In the genomic region with DNA sequence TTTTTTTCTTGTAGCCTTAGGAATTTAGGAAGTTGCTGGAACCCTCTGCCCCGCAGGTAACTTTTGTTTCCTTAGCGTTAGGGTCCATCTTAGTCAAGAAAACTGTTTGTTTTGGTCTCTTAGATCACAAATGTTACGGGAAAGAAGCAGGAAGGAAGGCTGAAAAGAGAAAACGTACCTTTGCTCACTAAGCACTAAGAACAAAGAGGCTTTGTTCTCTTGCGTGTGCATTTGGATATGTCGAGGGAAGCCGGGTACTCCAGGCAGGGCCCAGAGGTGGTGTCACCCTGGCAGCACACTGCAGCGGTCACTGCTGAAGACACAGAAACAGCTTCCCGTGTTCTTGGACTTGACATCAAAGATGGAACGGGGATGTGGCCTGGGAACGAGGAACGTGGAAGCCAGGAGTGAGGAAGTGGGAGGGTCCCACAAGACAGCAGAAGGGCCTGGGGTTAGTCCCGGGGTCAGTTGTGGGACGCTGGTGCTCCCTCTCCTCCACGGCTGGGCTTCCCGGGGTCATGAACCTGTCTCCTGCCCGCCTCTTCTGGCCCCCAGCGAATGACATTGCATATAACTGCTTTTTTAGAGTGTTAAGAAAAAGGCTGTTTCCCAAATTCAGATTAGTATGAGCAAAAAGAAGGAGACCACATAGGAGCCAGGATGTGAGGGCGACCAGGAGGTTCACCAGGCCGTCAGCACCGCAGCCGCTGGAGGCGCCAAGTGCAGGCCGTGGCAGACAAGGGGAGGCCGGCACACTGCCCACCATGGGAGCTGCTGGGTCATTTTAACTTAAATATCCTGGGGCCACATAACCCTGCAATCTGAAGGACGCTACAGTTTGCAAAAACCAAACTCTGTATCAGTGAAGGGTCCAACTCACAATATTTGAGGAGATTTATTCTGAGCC, we compare ENCODE assay signal across 17 cellular contexts. TPM values are rescaled to one million over a fixed set of nuclear protein-coding genes. Genes with fewer than 3 reads are reported as not detected.
DNase-seq lines count a peak whose midpoint lies in the region; ATAC-seq and TF ChIP-seq lines count a peak whose summit lies in the region.
"Had no signal": no experiment of that assay in that cellular context is flagged by ENCODE, and none has a peak within 500 bp of the region (broad histone marks: within the 10 kb centered on the region; RNA-seq: fewer than 3 reads in every experiment).

No MANE protein-coding gene starts in this region.

- H3K36me3 ChIP-seq in Peyer's patch (no peaks in the 10 kb centered on the region), right atrium auricular region (no peaks in the 10 kb centered on the region), neuronal stem cell (replicated peaks in 1 of 2; ENCODE audit: control insufficient read depth in 2 of 2, insufficient read depth in 2 of 2, low read length in 2 of 2) (no peaks in the 10 kb centered on the region), SJCRH30 (no peaks in the 10 kb centered on the region)
- H3K36me3 ChIP-seq: thoracic aorta had no signal

- CTCF ChIA-PET in AG04450 (lab: Charles Lee): no interaction called here

- H3K4me2 ChIP-seq in neuronal stem cell (ENCODE audit: insufficient read depth, low read length, poor library complexity, severe bottlenecking): no peak overlapping the region

- POLR2A ChIA-PET in AG04450 (lab: Yijun Ruan, JAX): interaction anchor here (1.2 kb wide), 1 partner anchor 9 kb away, joined by 3 read pairs; no protein-coding TSS in a partner anchor

- no peak overlapping the region for H3K23ac ChIP-seq in neuronal stem cell (ENCODE audit: low read depth, low read length, poor library complexity)

- H4K91ac ChIP-seq in neuronal stem cell (ENCODE audit: low read depth, low read length, poor library complexity): no peak overlapping the region

- no peak overlapping the region for H3K4me3 Mint-ChIP-seq in activated naive CD8-positive, alpha-beta T cell treated with anti-CD3 and anti-CD28 coated beads for 36 hours
- H3K4me3 Mint-ChIP-seq: activated CD4-positive, alpha-beta T cell treated with anti-CD3 and anti-CD28 coated beads, Interleukin-2, amount 10 ng/mL, durations not matched to agents 24 days and 14 days; effector memory CD8-positive, alpha-beta T cell; natural killer cell had no signal

- no peaks in the 10 kb centered on the region for H3K36me3 Mint-ChIP-seq in activated naive CD8-positive, alpha-beta T cell treated with anti-CD3 and anti-CD28 coated beads for 36 hours
- H3K36me3 Mint-ChIP-seq: immature natural killer cell, natural killer cell had no signal

- peak overlapping the region; percentile 98 for H3K27ac ChIP-seq in AG04450 (ENCODE audit: low read depth, low read length)
- peak overlapping the region in 2 of 4 donors; percentile 27 to 42 for H3K27ac ChIP-seq in Peyer's patch
- peak overlapping the region; percentile 85 to 94 for H3K27ac ChIP-seq in right atrium auricular region
- H3K27ac ChIP-seq in neuronal stem cell (replicated peaks; ENCODE audit: low read length): no peak overlapping the region
- no peak overlapping the region for H3K27ac ChIP-seq in SJCRH30

- H3K4me1 ChIP-seq in Peyer's patch (peaks cover 0 to 22% (median 0%) of the 10 kb centered on the region in 4 donors), right atrium auricular region (peaks cover 0 to 52% of the 10 kb centered on the region in 2 donors), neuronal stem cell (ENCODE audit: control insufficient read depth in 2 of 2, insufficient read depth in 1 of 2, low read depth in 1 of 2, low read length in 2 of 2) (peaks cover 12 to 17% of the 10 kb centered on the region in 2 donors), SJCRH30 (peaks cover 19% of the 10 kb centered on the region)

- no peak overlapping the region for H2BK120ac ChIP-seq in neuronal stem cell (ENCODE audit: low read depth, low read length)

- H2BK15ac ChIP-seq in neuronal stem cell (ENCODE audit: low read length): no peak overlapping the region

- peak overlapping the region; percentile 12 for H2AK5ac ChIP-seq in neuronal stem cell (ENCODE audit: low read depth, low read length)

- no CpG with 5 or more reads among the region's 26 CpGs for WGBS in neuronal stem cell (ENCODE audit: extremely low coverage in 2 of 2, insufficient read length in 2 of 2, insufficient replicate concordance in 1 of 2), 2 donors

- no peak overlapping the region for H3K4me3 ChIP-seq in AG04450 (ENCODE audit: low read depth, low read length)
- no peak overlapping the region for H3K4me3 ChIP-seq in Peyer's patch
- no peak overlapping the region for H3K4me3 ChIP-seq in right atrium auricular region
- H3K4me3 ChIP-seq in neuronal stem cell (ENCODE audit: low read length in 2 of 2): no peak overlapping the region
- H3K4me3 ChIP-seq in SJCRH30: no peak overlapping the region
- H3K4me3 ChIP-seq: A549 had no signal

- no peak overlapping the region for H3K9ac ChIP-seq in neuronal stem cell (ENCODE audit: low read depth, low read length, poor library complexity)

- no peaks in the 10 kb centered on the region for H3K27me3 ChIP-seq in AG04450 (ENCODE audit: control insufficient read depth, insufficient read depth, low read length)
- H3K27me3 ChIP-seq in Peyer's patch: no peaks in the 10 kb centered on the region
- H3K27me3 ChIP-seq in right atrium auricular region: no peaks in the 10 kb centered on the region
- no peaks in the 10 kb centered on the region for H3K27me3 ChIP-seq in neuronal stem cell (ENCODE audit: control insufficient read depth in 3 of 3, insufficient read depth in 3 of 3, low read depth in 1 of 3, low read length in 3 of 3)
- no peaks in the 10 kb centered on the region for H3K27me3 ChIP-seq in SJCRH30

- H3K9me3 Mint-ChIP-seq in activated naive CD8-positive, alpha-beta T cell treated with anti-CD3 and anti-CD28 coated beads for 36 hours: no peaks in the 10 kb centered on the region
- H3K9me3 Mint-ChIP-seq: activated CD4-positive, alpha-beta T cell treated with anti-CD3 and anti-CD28 coated beads, Interleukin-2, amount 10 ng/mL, durations not matched to agents 24 days and 14 days; effector memory CD8-positive, alpha-beta T cell; immature natural killer cell; natural killer cell had no signal

- H3K14ac ChIP-seq in neuronal stem cell (ENCODE audit: low read length): no peak overlapping the region

- H3K18ac ChIP-seq in neuronal stem cell (ENCODE audit: low read length): peak overlapping the region; percentile 15

- H4K8ac ChIP-seq in neuronal stem cell (ENCODE audit: low read depth, low read length): no peak overlapping the region

- DNase-seq in AG04450 (ENCODE audit: low read depth, low spot score) (no peak), Peyer's patch (peak in 2 of 3 donors; percentile 42 to 46), right atrium auricular region (ENCODE audit: low spot score) (no peak), neuronal stem cell (ENCODE audit: low spot score) (no peak), NAMALWA (ENCODE audit: low spot score) (no peak), SJCRH30 (no peak)
- DNase-seq in activated naive CD8-positive, alpha-beta T cell treated with anti-CD3 and anti-CD28 coated beads for 36 hours: no peak
- DNase-seq: activated CD4-positive, alpha-beta T cell treated with anti-CD3 and anti-CD28 coated beads, Interleukin-2, amount 10 ng/mL, durations not matched to agents 24 days and 14 days; effector memory CD8-positive, alpha-beta T cell; immature natural killer cell; natural killer cell; NCI-H1105 treated with DMSO at 0.1 percent for 48 hours; NCI-H446 treated with DMSO at 0.1 percent for 48 hours; T-helper 2 cell had no signal

- H2BK5ac ChIP-seq in neuronal stem cell (ENCODE audit: low read length): no peak overlapping the region

- no peak overlapping the region for H2BK12ac ChIP-seq in neuronal stem cell (ENCODE audit: low read length)

- no peak for TF ChIP-seq CTCF in AG04450 (IDR thresholded peaks at IDR 0.05; ENCODE audit: low read depth, low read length)
- TF ChIP-seq CTCF in Peyer's patch (IDR thresholded peaks at IDR 0.05): no peak
- TF ChIP-seq CTCF in right atrium auricular region (IDR thresholded peaks at IDR 0.05): peak in 1 of 2 donors; percentile 19

- no peak overlapping the region for H2AFZ ChIP-seq in neuronal stem cell (ENCODE audit: low read length)

- TF ChIP-seq POLR2A in Peyer's patch (IDR thresholded peaks at IDR 0.05): no peak

- H3K9me3 ChIP-seq in AG04450 (ENCODE audit: control insufficient read depth, insufficient read depth, low read length): peaks cover 9% of the 10 kb centered on the region; the same call in 1 of the 2 replicates
- no peaks in the 10 kb centered on the region for H3K9me3 ChIP-seq in Peyer's patch
- H3K9me3 ChIP-seq in right atrium auricular region: no peaks in the 10 kb centered on the region
- H3K9me3 ChIP-seq in neuronal stem cell (replicated peaks in 1 of 2; ENCODE audit: control insufficient read depth in 2 of 2, insufficient read depth in 1 of 2, low read depth in 1 of 2, low read length in 2 of 2): peaks cover 0 to 2% of the 10 kb centered on the region in 2 donors
- no peaks in the 10 kb centered on the region for H3K9me3 ChIP-seq in SJCRH30 (replicated peaks)
- H3K9me3 ChIP-seq: A549, thoracic aorta had no signal

- no peak overlapping the region for H3K27ac Mint-ChIP-seq in activated naive CD8-positive, alpha-beta T cell treated with anti-CD3 and anti-CD28 coated beads for 36 hours

- H3K79me1 ChIP-seq in neuronal stem cell (ENCODE audit: low read depth, low read length): peaks cover 19% of the 10 kb centered on the region

- ATAC-seq in HG03342 (IDR thresholded peaks at IDR 0.05; ENCODE audit: unreplicated experiment): no peak
- ATAC-seq: effector memory CD8-positive, alpha-beta T cell; natural killer cell had no signal

- H3K4me1 Mint-ChIP-seq in activated naive CD8-positive, alpha-beta T cell treated with anti-CD3 and anti-CD28 coated beads for 36 hours: peaks cover 22% of the 10 kb centered on the region

- H3K27me3 Mint-ChIP-seq in activated naive CD8-positive, alpha-beta T cell treated with anti-CD3 and anti-CD28 coated beads for 36 hours: no peaks in the 10 kb centered on the region
- H3K27me3 Mint-ChIP-seq: activated CD4-positive, alpha-beta T cell treated with anti-CD3 and anti-CD28 coated beads, Interleukin-2, amount 10 ng/mL, durations not matched to agents 24 days and 14 days; effector memory CD8-positive, alpha-beta T cell had no signal

- H3K4ac ChIP-seq in neuronal stem cell (ENCODE audit: low read length): no peak overlapping the region

RNA-seq across cellular contexts. Expression of a gene that starts 31.6 kb away (rescaled TPM):
- polyA plus RNA-seq in AG04450 (2011; rRNA removed): 5.8 and 9.3 TPM in 2 replicates
- polyA minus RNA-seq in AG04450 (2011; rRNA and poly(A)+ RNA removed): 15.1 and 18.3 TPM in 2 replicates
- total RNA-seq in Peyer's patch: 10 to 100 TPM; 33.1 to 64.2 (median 53.7) TPM
- total RNA-seq in right atrium auricular region: 10 to 100 TPM; 31.8 to 48.6 TPM
- 22.9 TPM for polyA plus RNA-seq in neuronal stem cell (2013, experiment 1 of 2)
- 23.4 TPM for polyA plus RNA-seq in neuronal stem cell (2013, experiment 2 of 2)
- 13.1 and 14.2 TPM in 2 replicates for total RNA-seq in SJCRH30 (2014; rRNA removed; shearing (Covaris generic))
- total RNA-seq in activated naive CD8-positive, alpha-beta T cell treated with anti-CD3 and anti-CD28 coated beads for 36 hours: 10 to 100 TPM; 27.6 to 32.5 TPM

Comparison
In these comparisons a context has a peak if more than half of its experiments do, and no peak if none do; other contexts are left out.
1. DNase-seq: peak in Peyer's patch (2 of 3); none in AG04450 (single experiment), right atrium auricular region (single experiment), neuronal stem cell (single experiment), NAMALWA (single experiment), SJCRH30 (0 of 2) and activated naive CD8-positive, alpha-beta T cell treated with anti-CD3 and anti-CD28 coated beads for 36 hours (single experiment).
2. H3K27ac ChIP-seq: peak in AG04450 (single experiment) and right atrium auricular region (2 of 2); none in neuronal stem cell (single experiment) and SJCRH30 (single experiment).